Comparison of ENCODE assay signal across 8 cellular contexts in the genomic region with DNA sequence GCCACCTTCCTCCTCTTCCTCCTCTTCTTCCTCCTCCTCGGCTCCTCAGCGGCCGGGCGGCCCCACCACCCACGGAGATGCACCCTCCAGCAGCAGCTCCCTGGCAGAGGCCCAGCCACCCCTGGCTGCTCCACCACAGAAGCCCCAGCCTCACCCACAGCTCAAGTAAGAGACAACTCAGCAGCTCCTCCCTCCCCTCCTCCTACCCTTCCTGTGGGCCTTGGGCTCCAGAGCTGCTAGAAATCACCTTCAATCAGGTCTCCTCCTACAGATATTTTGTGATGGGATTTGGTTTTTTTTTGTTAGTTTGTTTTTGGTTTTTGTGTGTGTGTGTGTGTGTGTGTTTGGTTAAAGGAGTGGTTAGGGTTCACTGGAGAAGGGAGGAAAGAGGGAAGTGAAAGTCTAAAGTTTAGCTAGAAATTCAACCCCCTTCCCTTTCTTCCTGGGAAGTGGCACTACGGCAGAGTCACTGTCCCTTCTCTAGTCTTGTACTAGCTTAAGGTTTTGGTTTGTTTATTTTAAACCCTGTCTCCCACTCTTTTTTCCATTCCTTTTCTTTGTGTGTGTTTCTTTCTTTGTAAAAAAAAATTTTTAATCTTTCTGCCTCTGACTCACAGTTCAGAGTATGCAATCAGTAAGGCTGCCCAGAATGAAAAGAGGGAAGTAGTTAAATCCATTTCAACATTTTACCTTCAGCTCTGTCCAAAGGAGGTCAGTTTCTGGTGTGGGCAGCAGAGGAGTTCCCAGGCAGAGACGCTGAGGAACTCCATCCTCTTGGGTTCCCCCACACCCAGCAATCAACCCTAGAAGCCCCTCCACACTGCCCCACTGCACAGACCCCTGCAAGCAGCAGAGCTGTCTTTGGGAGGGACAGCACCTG. TPM values are rescaled to one million over a fixed set of nuclear protein-coding genes. Genes with fewer than 3 reads are reported as not detected.
DNase-seq lines count a peak whose midpoint lies in the region; ATAC-seq and TF ChIP-seq lines count a peak whose summit lies in the region.

No MANE protein-coding gene starts in this region.

- peak; percentile 52 for DNase-seq in AG10803 (ENCODE audit: low read depth)
- DNase-seq in activated CD8-positive, alpha-beta T cell treated with anti-CD3 and anti-CD28 coated beads for 36 hours = peak; percentile 94
- peak; percentile 26 for DNase-seq in germinal center (ENCODE audit: low spot score)
- DNase-seq in stimulated activated CD4-positive, alpha-beta T cell treated with anti-CD3 and anti-CD28 coated beads, Interleukin-12 subunit alpha, Interleukin-12 subunit beta, amount 100 ng/mL, for 24 hours (ENCODE audit: low read depth in 2 of 2) = peak; percentile 49 to 75
- DNase-seq in HEK293T (ENCODE audit: extremely low spot score) = no peak
- DNase-seq in H7 = no peak

- POLR2A ChIA-PET in activated CD8-positive, alpha-beta T cell treated with anti-CD3 and anti-CD28 coated beads for 36 hours (lab: Charles Lee) = no interaction called here
- POLR2A ChIA-PET in HEK293T (lab: Yijun Ruan, JAX) = interaction anchor here (0.6 kb wide), 1 partner anchor 297 kb away, joined by 3 read pairs; a partner anchor contains a TSS

- intact Hi-C loops in activated CD8-positive, alpha-beta T cell treated with anti-CD3 and anti-CD28 coated beads for 36 hours (cut with micrococcal nuclease) = no loop called here

- peak overlapping the region; percentile 58 for H3K4me3 Mint-ChIP-seq in activated CD8-positive, alpha-beta T cell treated with anti-CD3 and anti-CD28 coated beads for 36 hours

- CTCF ChIA-PET in activated CD8-positive, alpha-beta T cell treated with anti-CD3 and anti-CD28 coated beads for 36 hours (lab: Charles Lee) = interaction anchor here (1.3 to 5.6 kb wide), 4 partner anchors 10 to 292 kb away, joined by 3 to 33 read pairs (median 12); no protein-coding TSS in a partner anchor
- CTCF ChIA-PET in HEK293T (lab: Yijun Ruan, JAX) = interaction anchor here (1.0 kb wide), 1 partner anchor 11 kb away, joined by 7 read pairs; no protein-coding TSS in a partner anchor

- no peak for TF ChIP-seq CTCF in AG10803 (conservative IDR thresholded peaks at IDR 0.05; ENCODE audit: low read length)
- TF ChIP-seq CTCF in activated CD8-positive, alpha-beta T cell treated with anti-CD3 and anti-CD28 coated beads for 36 hours (IDR thresholded peaks at IDR 0.05) = no peak

- H3K27ac Mint-ChIP-seq in activated CD8-positive, alpha-beta T cell treated with anti-CD3 and anti-CD28 coated beads for 36 hours = peak overlapping the region; percentile 94

- ATAC-seq in GM19397 (IDR thresholded peaks at IDR 0.05; ENCODE audit: unreplicated experiment) = peak; percentile 76
- ATAC-seq in HG03457 (IDR thresholded peaks at IDR 0.05; ENCODE audit: unreplicated experiment) = peak; percentile 68
- peak; percentile 95 for ATAC-seq in activated CD8-positive, alpha-beta T cell treated with anti-CD3 and anti-CD28 coated beads for 36 hours

- no peaks in the 10 kb centered on the region for H3K27me3 ChIP-seq in H7 (ENCODE audit: control insufficient read depth, insufficient read depth, low read length)

- H3K27me3 Mint-ChIP-seq in activated CD8-positive, alpha-beta T cell treated with anti-CD3 and anti-CD28 coated beads for 36 hours = no peaks in the 10 kb centered on the region

- H3K9me3 Mint-ChIP-seq in activated CD8-positive, alpha-beta T cell treated with anti-CD3 and anti-CD28 coated beads for 36 hours = no peaks in the 10 kb centered on the region

- H3K4me3 ChIP-seq in AG10803 (ENCODE audit: low read length) = no peak overlapping the region
- no peak overlapping the region for H3K4me3 ChIP-seq in H7 (ENCODE audit: insufficient read depth, low read depth, low read length)

- no peaks in the 10 kb centered on the region for H3K36me3 Mint-ChIP-seq in activated CD8-positive, alpha-beta T cell treated with anti-CD3 and anti-CD28 coated beads for 36 hours (ENCODE audit: low read depth)

- H3K36me3 ChIP-seq in H7 (replicated peaks; ENCODE audit: control insufficient read depth, insufficient read depth, low read length) = no peaks in the 10 kb centered on the region

- peaks cover 55% of the 10 kb centered on the region for H3K4me1 Mint-ChIP-seq in activated CD8-positive, alpha-beta T cell treated with anti-CD3 and anti-CD28 coated beads for 36 hours (ENCODE audit: low read depth)

TF ChIP-seq in HEK293T, 16 proteins besides CTCF, POLR2A, EP300 and RAD21:
- no peak for TF ChIP-seq FOXA1 (IDR thresholded peaks at IDR 0.05)
- TF ChIP-seq LEF1 (IDR thresholded peaks at IDR 0.05; ENCODE audit: borderline replicate concordance) = no peak
- no peak for TF ChIP-seq L3MBTL2 (conservative IDR thresholded peaks at IDR 0.05)
- TF ChIP-seq ARNT (IDR thresholded peaks at IDR 0.05) = no peak
- TF ChIP-seq ZNF384 (IDR thresholded peaks at IDR 0.05) = no peak
- TF ChIP-seq HDGF (IDR thresholded peaks at IDR 0.05; ENCODE audit: borderline replicate concordance) = no peak
- TF ChIP-seq FOXK2 (IDR thresholded peaks at IDR 0.05) = no peak
- TF ChIP-seq SP1 (IDR thresholded peaks at IDR 0.05) = no peak
- TF ChIP-seq FOXM1 (IDR thresholded peaks at IDR 0.05; ENCODE audit: borderline replicate concordance) = no peak
TF ChIP-seq in HEK293T: peak in this region for 0.

RNA-seq across cellular contexts. Expression of a gene that starts 29.0 kb away (rescaled TPM):
- not detected for total RNA-seq in activated CD8-positive, alpha-beta T cell treated with anti-CD3 and anti-CD28 coated beads for 36 hours
- total RNA-seq in H7 (2014; rRNA removed; shearing (Covaris generic)) = 22.9 and 40.3 TPM in 2 replicates

Comparison
In these comparisons a context has a peak if more than half of its experiments do, and no peak if none do; other contexts are left out.
1. DNase-seq: peak in AG10803 (single experiment), activated CD8-positive, alpha-beta T cell treated with anti-CD3 and anti-CD28 coated beads for 36 hours (single experiment), germinal center (single experiment) and stimulated activated CD4-positive, alpha-beta T cell treated with anti-CD3 and anti-CD28 coated beads, Interleukin-12 subunit alpha, Interleukin-12 subunit beta, amount 100 ng/mL, for 24 hours (2 of 2); none in HEK293T (single experiment) and H7 (single experiment).
2. RNA of a gene that starts 29.0 kb away (total RNA-seq): 22.9 to 40.3 TPM in H7; not detected in activated CD8-positive, alpha-beta T cell treated with anti-CD3 and anti-CD28 coated beads for 36 hours; every median in the first group is over 10 times any median in the second.
3. Peak in every context shown above with its lines, with median percentiles within 50 percentile points of each other: ATAC-seq.